28 cellular contexts compared by ENCODE assay signal in the genomic region with DNA sequence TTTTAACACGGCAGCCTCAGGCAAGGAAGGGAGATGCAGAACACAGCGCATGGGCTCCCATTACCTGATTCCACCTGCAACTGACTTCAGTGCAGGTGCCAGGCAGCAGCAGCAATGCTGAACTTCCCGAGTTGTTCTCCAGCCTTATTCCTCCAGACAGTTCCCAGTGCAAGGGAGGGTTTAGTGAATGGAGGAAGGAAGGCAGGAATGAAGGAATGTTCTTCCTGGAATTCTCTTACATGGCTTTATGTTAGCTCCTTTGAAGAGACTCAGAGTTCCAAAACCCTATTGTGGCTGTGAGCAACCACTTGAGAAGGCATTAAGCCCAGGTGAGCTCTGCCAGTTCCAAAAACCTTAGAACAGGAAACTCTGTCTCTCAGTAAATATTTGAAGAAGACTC. TPM values are rescaled to one million over a fixed set of nuclear protein-coding genes. Genes with fewer than 3 reads are reported as not detected.
"Had no signal": no experiment of that assay in that cellular context is flagged by ENCODE, and none has a peak within 500 bp of the region (broad histone marks: within the 10 kb centered on the region; RNA-seq: fewer than 3 reads in every experiment).

No MANE protein-coding gene starts in this region.

- ATAC-seq: activated naive CD4-positive, alpha-beta T cell treated with anti-CD3 and anti-CD28 coated beads, Interleukin-2, amount 50 U/mL, for 72 hours; activated T-cell treated with anti-CD3 and anti-CD28 coated beads, Interleukin-2, amount 50 U/mL, for 4 hours; Right ventricle myocardium inferior; T-cell; T-helper 17 cell had no signal

- H3K27ac ChIP-seq: adrenal gland, Peyer's patch, RWPE1, WERI-Rb-1 had no signal

- DNase-seq: activated CD4-positive, alpha-beta memory T cell treated with anti-CD3 and anti-CD28 coated beads for 36 hours; activated CD4-positive, alpha-beta T cell treated with anti-CD3 and anti-CD28 coated beads, Interleukin-2, amount 10 ng/mL, durations not matched to agents 7 days and 5 days; activated CD8-positive, alpha-beta memory T cell treated with anti-CD3 and anti-CD28 coated beads, Interleukin-2, amount 50 U/mL, for 4 hours; activated gamma-delta T cell treated with Interleukin-2 at 50 U/mL for 16 hours; activated naive CD4-positive, alpha-beta T cell treated with anti-CD3 and anti-CD28 coated beads for 36 hours; activated T-cell treated with anti-CD3 and anti-CD28 coated beads for 4 hours; activated T-cell treated with anti-CD3 and anti-CD28 coated beads, Interleukin-2, amount 50 U/mL, for 4 hours; adrenal gland; caudate nucleus; cerebellar nuclear complex; Karpas-422; NCI-H1105; NCI-H1417 treated with DMSO at 0.1 percent for 48 hours; NCI-H187 treated with DMSO at 0.1 percent for 48 hours; NCI-H2081; NCI-H345; NCI-H526 treated with DMSO at 0.1 percent for 48 hours; NCI-H774; Peyer's patch; SIG-M5; T-cell; T-helper 17 cell; WERI-Rb-1 had no signal

- H3K36me3 ChIP-seq: adrenal gland, Peyer's patch, WERI-Rb-1 had no signal

- H3K36me3 Mint-ChIP-seq: activated CD4-positive, alpha-beta memory T cell treated with anti-CD3 and anti-CD28 coated beads for 36 hours; brain; T-cell had no signal

- H3K4me3 Mint-ChIP-seq: activated CD4-positive, alpha-beta memory T cell treated with anti-CD3 and anti-CD28 coated beads for 36 hours; activated CD4-positive, alpha-beta T cell treated with anti-CD3 and anti-CD28 coated beads, Interleukin-2, amount 10 ng/mL, durations not matched to agents 7 days and 5 days; activated naive CD4-positive, alpha-beta T cell treated with anti-CD3 and anti-CD28 coated beads for 36 hours; activated T-cell treated with anti-CD3 and anti-CD28 coated beads, Interleukin-2, amount 50 U/mL, for 4 hours; activated T-helper 1 cell treated with anti-CD3 and anti-CD28 coated beads, Interleukin-12 subunit alpha, Interleukin-12 subunit beta, Interleukin-2, Interleukin-4 antibody, amounts not matched to agents 30 ng/mL and 10 ng/mL and 1 ng/mL, durations not matched to agents 14 hours and 24 hours and 36 hours; brain; T-cell; T-helper 17 cell had no signal

- H3K4me1 Mint-ChIP-seq: activated CD4-positive, alpha-beta T cell treated with anti-CD3 and anti-CD28 coated beads, Interleukin-2, amount 10 ng/mL, durations not matched to agents 7 days and 5 days; brain; T-cell; T-helper 17 cell had no signal

- H3K9me3 ChIP-seq: adrenal gland, Peyer's patch had no signal

- H3K27me3 ChIP-seq: adrenal gland, Peyer's patch had no signal

- H3K4me1 ChIP-seq: adrenal gland, Peyer's patch had no signal

- H3K4me3 ChIP-seq: adrenal gland, Peyer's patch had no signal

- H3K27ac Mint-ChIP-seq: activated CD4-positive, alpha-beta memory T cell treated with anti-CD3 and anti-CD28 coated beads for 36 hours; activated CD4-positive, alpha-beta T cell treated with anti-CD3 and anti-CD28 coated beads, Interleukin-2, amount 10 ng/mL, durations not matched to agents 7 days and 5 days; activated naive CD4-positive, alpha-beta T cell treated with anti-CD3 and anti-CD28 coated beads for 36 hours; activated naive CD4-positive, alpha-beta T cell treated with anti-CD3 and anti-CD28 coated beads, Interleukin-2, amount 50 U/mL, for 72 hours; activated T-helper 1 cell treated with anti-CD3 and anti-CD28 coated beads, Interleukin-12 subunit alpha, Interleukin-12 subunit beta, Interleukin-2, Interleukin-4 antibody, amounts not matched to agents 30 ng/mL and 10 ng/mL and 1 ng/mL, durations not matched to agents 14 hours and 24 hours and 36 hours; brain; T-cell; T-helper 17 cell had no signal

RNA-seq across cellular contexts. Expression of gene SERPINB7, which starts 45.5 kb away (rescaled TPM):
- total RNA-seq: activated CD4-positive, alpha-beta memory T cell treated with anti-CD3 and anti-CD28 coated beads for 36 hours; activated CD4-positive, alpha-beta T cell treated with anti-CD3 and anti-CD28 coated beads, Interleukin-2, amount 10 ng/mL, durations not matched to agents 7 days and 5 days; activated naive CD4-positive, alpha-beta T cell treated with anti-CD3 and anti-CD28 coated beads for 36 hours; activated naive CD4-positive, alpha-beta T cell treated with anti-CD3 and anti-CD28 coated beads, Interleukin-2, amount 50 U/mL, for 72 hours; activated T-cell treated with anti-CD3 and anti-CD28 coated beads, Interleukin-2, amount 50 U/mL, for 4 hours; activated T-helper 1 cell treated with anti-CD3 and anti-CD28 coated beads, Interleukin-12 subunit alpha, Interleukin-12 subunit beta, Interleukin-2, Interleukin-4 antibody, amounts not matched to agents 30 ng/mL and 10 ng/mL and 1 ng/mL, durations not matched to agents 14 hours and 24 hours and 36 hours; Peyer's patch; Right ventricle myocardium inferior; T-cell; T-helper 17 cell had no signal
- polyA plus RNA-seq: adrenal gland had no signal
